In genomic region chr7:132495931-132496330, GRCh38 we compare ENCODE assay signal across 25 cellular contexts.
"Had no signal": no experiment of that assay in that cellular context is flagged by ENCODE, and none has a peak within 500 bp of the region (broad histone marks: within the 10 kb centered on the region; RNA-seq: fewer than 3 reads in every experiment).

No MANE protein-coding gene starts in this region.

- H3K4me2 ChIP-seq: hepatocyte had no signal

- H3K27ac ChIP-seq: esophagus muscularis mucosa, foreskin keratinocyte, gastroesophageal sphincter, heart left ventricle, hepatocyte, left lung, neutrophil, pancreas, right lobe of liver, suprapubic skin, transverse colon, vagina had no signal

- H3K4me1 ChIP-seq: foreskin keratinocyte, left lung, pancreas, right lobe of liver, transverse colon, vagina had no signal

- H3K4me3 ChIP-seq: esophagus muscularis mucosa, gastroesophageal sphincter, heart left ventricle, hepatocyte, left lung, mucosa of descending colon, pancreas, right lobe of liver, suprapubic skin, transverse colon, vagina had no signal

- H3K36me3 ChIP-seq: esophagus muscularis mucosa, gastroesophageal sphincter, heart left ventricle, left lung, neutrophil, pancreas, right lobe of liver, suprapubic skin, transverse colon, vagina had no signal

- H3K9me3 ChIP-seq: esophagus muscularis mucosa, gastroesophageal sphincter, heart left ventricle, left lung, mucosa of descending colon, neutrophil, pancreas, right lobe of liver, suprapubic skin, transverse colon, vagina had no signal

- DNase-seq: dermis blood vessel endothelial cell; effector memory CD4-positive, alpha-beta T cell; foreskin keratinocyte; heart left ventricle; left cardiac atrium; left lung; mesenchymal stem cell; mucosa of descending colon; naive B cell; pancreas; right lobe of liver; small intestine; stimulated activated CD4-positive, alpha-beta T cell treated with anti-CD3 and anti-CD28 coated beads, Interleukin-12 subunit alpha, Interleukin-12 subunit beta, amount 100 ng/mL, for 4 hours; stimulated activated CD4-positive, alpha-beta T cell treated with anti-CD3 and anti-CD28 coated beads, Interleukin-1b, Interleukin-23, amount 100 ng/mL, for 48 hours; stimulated activated CD4-positive, alpha-beta T cell treated with anti-CD3 and anti-CD28 coated beads, Interleukin-4, amount 100 ng/mL, for 1 hour; stimulated activated CD8-positive, alpha-beta memory T cell treated with anti-CD3 and anti-CD28 coated beads, Interleukin-4, amount 100 ng/mL, for 48 hours; stimulated activated naive CD4-positive, alpha-beta T cell; stimulated activated naive CD8-positive, alpha-beta T cell treated with anti-CD3 and anti-CD28 coated beads, Interleukin-15, amount 100 ng/mL, for 72 hours; transverse colon had no signal

- H3K27me3 ChIP-seq: esophagus muscularis mucosa, foreskin keratinocyte, gastroesophageal sphincter, heart left ventricle, hepatocyte, left lung, neutrophil, pancreas, right lobe of liver, suprapubic skin, transverse colon, vagina had no signal
